15 cellular contexts compared by ENCODE assay signal in the genomic region with DNA sequence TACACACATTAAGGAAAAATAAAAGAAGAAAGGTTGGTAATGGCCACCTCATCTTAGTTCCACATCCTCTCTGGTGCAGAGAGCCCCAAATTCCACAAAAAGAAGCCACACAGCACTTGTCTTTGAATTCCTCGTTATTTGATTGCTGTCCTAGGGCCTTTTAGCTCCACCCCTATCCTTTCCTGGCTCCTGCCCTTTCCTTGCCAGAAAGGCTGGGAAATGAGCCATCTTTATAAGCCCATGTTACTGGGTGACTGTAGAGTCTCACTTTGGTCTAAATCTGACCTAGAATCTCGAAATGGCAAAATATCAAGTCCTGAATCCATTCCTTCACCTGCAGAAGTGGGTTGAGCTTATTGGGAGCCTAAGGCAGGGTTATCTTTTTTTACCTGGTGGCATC. TPM values are rescaled to one million over a fixed set of nuclear protein-coding genes. Genes with fewer than 3 reads are reported as not detected.
"Had no signal": no experiment of that assay in that cellular context is flagged by ENCODE, and none has a peak within 500 bp of the region (broad histone marks: within the 10 kb centered on the region; RNA-seq: fewer than 3 reads in every experiment).

No MANE protein-coding gene starts in this region.

- H3K4me3 ChIP-seq: heart left ventricle, right lobe of liver had no signal

- H3K27me3 ChIP-seq: right lobe of liver had no signal

- H3K27ac Mint-ChIP-seq: mesothelial cell of epicardium; naive thymus-derived CD4-positive, alpha-beta T cell; progenitor cell of endocrine pancreas had no signal

- H3K4me3 Mint-ChIP-seq: mesothelial cell of epicardium; naive thymus-derived CD4-positive, alpha-beta T cell; type B pancreatic cell had no signal

- H3K27ac ChIP-seq: neutrophil, right lobe of liver had no signal

- H3K9me3 Mint-ChIP-seq: mesothelial cell of epicardium; naive thymus-derived CD4-positive, alpha-beta T cell; type B pancreatic cell had no signal

- DNase-seq: activated CD4-positive, alpha-beta T cell treated with anti-CD3 and anti-CD28 coated beads, Interleukin-2, amount 50 U/mL, for 1 hour; activated naive CD4-positive, alpha-beta T cell treated with anti-CD3 and anti-CD28 coated beads, Interleukin-2, amount 50 U/mL, for 16 hours; amniotic stem cell; effector memory CD4-positive, alpha-beta T cell; foreskin fibroblast; heart left ventricle; naive thymus-derived CD4-positive, alpha-beta T cell; right lobe of liver; stimulated activated naive CD4-positive, alpha-beta T cell treated with Interleukin-2 at 50 U/mL for 16 hours had no signal

- H3K9me3 ChIP-seq: heart left ventricle, neutrophil, right lobe of liver had no signal

- H3K27me3 Mint-ChIP-seq: progenitor cell of endocrine pancreas, type B pancreatic cell had no signal

- ATAC-seq: heart left ventricle, right lobe of liver had no signal

- FAIRE-seq: colon, islet of Langerhans had no signal

RNA-seq across cellular contexts. Expression of gene TMEM132A, which starts 4.3 kb away (rescaled TPM):
- polyA plus RNA-seq: naive thymus-derived CD4-positive, alpha-beta T cell had no signal
